In genomic region chr13:20193142-20193923, GRCh38 we compare ENCODE assay signal across 8 cellular contexts. TPM values are rescaled to one million over a fixed set of nuclear protein-coding genes. Genes with fewer than 3 reads are reported as not detected.
DNase-seq lines count a peak whose midpoint lies in the region; ATAC-seq and TF ChIP-seq lines count a peak whose summit lies in the region.

No MANE protein-coding gene starts in this region.

- H3K27ac Mint-ChIP-seq in WTC11: no peak overlapping the region

- H3K4me3 ChIP-seq in HEK293 (ENCODE audit: low read depth, low read length) (peak overlapping the region; percentile 42), skeletal muscle tissue (ENCODE audit: low read length in 3 of 3) (peak overlapping the region; percentile 23 to 40 (median 35))

- H3K9ac ChIP-seq in skeletal muscle tissue (ENCODE audit: low read depth in 1 of 3, low read length in 3 of 3): no peak overlapping the region

- H3K4me1 ChIP-seq in HEK293 (ENCODE audit: control insufficient read depth, insufficient read depth, low read length) (no peaks in the 10 kb centered on the region), skeletal muscle tissue (ENCODE audit: control insufficient read depth in 3 of 3, insufficient read depth in 3 of 3, low read length in 3 of 3) (peaks cover 16 to 20% (median 18%) of the 10 kb centered on the region in 3 donors)

- H3K9me3 Mint-ChIP-seq in WTC11: no peaks in the 10 kb centered on the region

- POLR2A ChIA-PET in HEK293 (lab: Yijun Ruan, JAX) (no interaction called here), WTC11 (lab: Charles Lee) (no interaction called here)

- TF ChIP-seq CTCF in HEK293 (tag by site-specific recombination; IDR thresholded peaks at IDR 0.05) (no peak), WTC11 (IDR thresholded peaks at IDR 0.05) (no peak)

- peaks cover 92% of the 10 kb centered on the region for H3K27me3 Mint-ChIP-seq in WTC11 (ENCODE audit: low read depth)

- peaks cover 18% of the 10 kb centered on the region for H3K4me1 Mint-ChIP-seq in WTC11

- no peaks in the 10 kb centered on the region for H3K9me3 ChIP-seq in HEK293 (ENCODE audit: control insufficient read depth, insufficient read depth, low read depth, low read length)
- no peaks in the 10 kb centered on the region for H3K9me3 ChIP-seq in skeletal muscle tissue (ENCODE audit: control insufficient read depth in 3 of 3, low read length in 3 of 3)

- peaks cover 41 to 66% (median 50%) of the 10 kb centered on the region in 3 donors for H3K27me3 ChIP-seq in skeletal muscle tissue (ENCODE audit: control insufficient read depth in 3 of 3, insufficient read depth in 3 of 3, low read length in 3 of 3)

- H3K27ac ChIP-seq in HEK293 (ENCODE audit: extremely low read depth, low read depth, low read length) (no peak overlapping the region), skeletal muscle tissue (ENCODE audit: low read depth, low read length) (no peak overlapping the region)

- ATAC-seq in WTC11 (0 out of 2 replicates have a peak, but pooled peaks have one; percentile 5), left ventricle myocardium superior (peak; percentile 27), GM18909 (IDR thresholded peaks at IDR 0.05; ENCODE audit: poor library complexity, unreplicated experiment) (no peak)

- peak overlapping the region; percentile 65 for H3K4me3 Mint-ChIP-seq in WTC11

- CTCF ChIA-PET in HEK293 (lab: Yijun Ruan, JAX) (no interaction called here), WTC11 (lab: Charles Lee) (interaction anchor here (1.2 kb wide), 1 partner anchor 105 kb away, joined by 5 read pairs; no protein-coding TSS in a partner anchor)

- intact Hi-C loops in left ventricle myocardium superior (cut with micrococcal nuclease): loop anchor here (10.0 kb wide), 1 partner anchor 291 kb away; no protein-coding TSS in a partner anchor

- peaks cover 0 to 22% of the 10 kb centered on the region in 2 experiments; a peak in 1 of 3 replicates for H3K36me3 ChIP-seq in HEK293 (ENCODE audit: control insufficient read depth in 2 of 2, insufficient read depth in 1 of 2, low read length in 2 of 2)
- no peaks in the 10 kb centered on the region for H3K36me3 ChIP-seq in skeletal muscle tissue (ENCODE audit: control insufficient read depth in 3 of 3, insufficient read depth in 3 of 3, low read length in 3 of 3)

- no peak for DNase-seq in WTC11 (ENCODE audit: low spot score)
- no peak for DNase-seq in left ventricle myocardium superior
- DNase-seq in central memory CD4-positive, alpha-beta T cell: no peak
- DNase-seq in dermis blood vessel endothelial cell: no peak
- no peak for DNase-seq in DMS79 (lab: John Stamatoyannopoulos, UW)

- H3K36me3 Mint-ChIP-seq in WTC11: no peaks in the 10 kb centered on the region

TF ChIP-seq in HEK293, 187 proteins besides CTCF, POLR2A, EP300 and RAD21 (continues in another document):
- TF ChIP-seq ZNF521 (tag by site-specific recombination; IDR thresholded peaks at IDR 0.05): no peak
- TF ChIP-seq ZNF501 (tag by site-specific recombination; IDR thresholded peaks at IDR 0.05): no peak
- TF ChIP-seq ZBTB10 (tag by site-specific recombination; IDR thresholded peaks at IDR 0.05): 0 out of 2 replicates have a peak, but pooled peaks have one; percentile 64
- peak; percentile 92 for TF ChIP-seq ZNF335 (tag by site-specific recombination; conservative IDR thresholded peaks at IDR 0.05)
- no peak; the same call in none of the 2 replicates for TF ChIP-seq PATZ1 (tag by site-specific recombination; IDR thresholded peaks at IDR 0.05)
- TF ChIP-seq SETDB1 (IDR thresholded peaks at IDR 0.05; ENCODE audit: insufficient read length, low read length): no peak
- TF ChIP-seq GLIS2 (tag by site-specific recombination; IDR thresholded peaks at IDR 0.05): peak; percentile 53

TF ChIP-seq in WTC11, 78 proteins besides CTCF, POLR2A, EP300 and RAD21:
- no peak for TF ChIP-seq MYBL2 (CRISPR knock-in tag; IDR thresholded peaks at IDR 0.05)
- TF ChIP-seq PREB (CRISPR knock-in tag; IDR thresholded peaks at IDR 0.05; ENCODE audit: borderline replicate concordance): no peak
- TF ChIP-seq GRHL2 (CRISPR knock-in tag; IDR thresholded peaks at IDR 0.05; ENCODE audit: insufficient replicate concordance, severe bottlenecking): no peak
- TF ChIP-seq SP1 (CRISPR knock-in tag; conservative IDR thresholded peaks at IDR 0.05): no peak
- TF ChIP-seq, protein P1, sequence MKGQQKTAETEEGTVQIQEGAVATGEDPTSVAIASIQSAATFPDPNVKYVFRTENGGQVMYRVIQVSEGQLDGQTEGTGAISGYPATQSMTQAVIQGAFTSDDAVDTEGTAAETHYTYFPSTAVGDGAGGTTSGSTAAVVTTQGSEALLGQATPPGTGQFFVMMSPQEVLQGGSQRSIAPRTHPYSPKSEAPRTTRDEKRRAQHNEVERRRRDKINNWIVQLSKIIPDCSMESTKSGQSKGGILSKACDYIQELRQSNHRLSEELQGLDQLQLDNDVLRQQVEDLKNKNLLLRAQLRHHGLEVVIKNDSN (CRISPR knock-in tag; IDR thresholded peaks at IDR 0.05): no peak
- no peak for TF ChIP-seq ZNF219 (CRISPR knock-in tag; IDR thresholded peaks at IDR 0.05; ENCODE audit: borderline replicate concordance)
- TF ChIP-seq, protein P2, sequence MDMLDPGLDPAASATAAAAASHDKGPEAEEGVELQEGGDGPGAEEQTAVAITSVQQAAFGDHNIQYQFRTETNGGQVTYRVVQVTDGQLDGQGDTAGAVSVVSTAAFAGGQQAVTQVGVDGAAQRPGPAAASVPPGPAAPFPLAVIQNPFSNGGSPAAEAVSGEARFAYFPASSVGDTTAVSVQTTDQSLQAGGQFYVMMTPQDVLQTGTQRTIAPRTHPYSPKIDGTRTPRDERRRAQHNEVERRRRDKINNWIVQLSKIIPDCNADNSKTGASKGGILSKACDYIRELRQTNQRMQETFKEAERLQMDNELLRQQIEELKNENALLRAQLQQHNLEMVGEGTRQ (CRISPR knock-in tag; IDR thresholded peaks at IDR 0.05): no peak
- no peak for TF ChIP-seq NFYB (CRISPR knock-in tag; conservative IDR thresholded peaks at IDR 0.05; ENCODE audit: low read depth)
- no peak for TF ChIP-seq EMX1 (CRISPR knock-in tag; IDR thresholded peaks at IDR 0.05)
- no peak for TF ChIP-seq ZNF425 (CRISPR knock-in tag; conservative IDR thresholded peaks at IDR 0.05)
- TF ChIP-seq CREM (CRISPR knock-in tag; IDR thresholded peaks at IDR 0.05): no peak
- TF ChIP-seq ZNF263 (CRISPR knock-in tag; IDR thresholded peaks at IDR 0.05; ENCODE audit: low read depth): no peak

RNA-seq across cellular contexts. Expression of gene GJB2, which starts 0.6 kb away (rescaled TPM):
- total RNA-seq in WTC11 (2021) (0.11 TPM in 2 of 3 replicates, not detected in the other), left ventricle myocardium superior (0.42 TPM), skeletal muscle tissue (1.0 TPM), dermis blood vessel endothelial cell (0.05 and 0.17 TPM in 2 replicates)

RNA-seq across cellular contexts. Expression of gene GJA3, which starts 32.5 kb away (rescaled TPM):
- total RNA-seq in WTC11 (2021): 0.48 to 0.85 TPM (median 0.82 TPM) in 3 replicates
- 17.9 TPM for total RNA-seq in left ventricle myocardium superior
- total RNA-seq in skeletal muscle tissue: 2.1 TPM
- under 0.01 TPM in 1 of 2 replicates, not detected in the other for total RNA-seq in dermis blood vessel endothelial cell

RNA-seq across cellular contexts. Expression of gene GJB6, which starts 38.8 kb away (rescaled TPM):
- not detected in 3 replicates for total RNA-seq in WTC11 (2021)
- not detected for total RNA-seq in left ventricle myocardium superior
- total RNA-seq in skeletal muscle tissue: not detected
- not detected in 2 replicates for total RNA-seq in dermis blood vessel endothelial cell
